In genomic region chr5:177349362-177349647, GRCh38 we compare ENCODE assay signal across 1 cellular context.
TF ChIP-seq lines count a peak whose summit lies in the region.

No MANE protein-coding gene starts in this region.

TF ChIP-seq in IMR-90, 13 proteins besides CTCF, POLR2A, EP300 and RAD21:
- TF ChIP-seq NFE2L2 (IDR thresholded peaks at IDR 0.05; ENCODE audit: low read depth, low read length) (no peak), RCOR1 (IDR thresholded peaks at IDR 0.05; ENCODE audit: insufficient replicate concordance, low read length) (no peak), ELK1 (IDR thresholded peaks at IDR 0.05; ENCODE audit: borderline replicate concordance, low read depth, low read length) (no peak), CHD1 (IDR thresholded peaks at IDR 0.05; ENCODE audit: low read depth, low read length) (no peak), MAZ (IDR thresholded peaks at IDR 0.05; ENCODE audit: borderline replicate concordance, low read depth, low read length) (no peak), MAFK (IDR thresholded peaks at IDR 0.05; ENCODE audit: low read depth, low read length) (no peak), CEBPB (IDR thresholded peaks at IDR 0.05; ENCODE audit: low read depth, low read length) (no peak), FOS (IDR thresholded peaks at IDR 0.05; ENCODE audit: low read depth, low read length) (no peak), USF2 (IDR thresholded peaks at IDR 0.05; ENCODE audit: low read depth, low read length) (no peak), RFX5 (IDR thresholded peaks at IDR 0.05; ENCODE audit: low read depth, low read length) (no peak)
